Comparison of ENCODE assay signal across 28 cellular contexts in the genomic region with DNA sequence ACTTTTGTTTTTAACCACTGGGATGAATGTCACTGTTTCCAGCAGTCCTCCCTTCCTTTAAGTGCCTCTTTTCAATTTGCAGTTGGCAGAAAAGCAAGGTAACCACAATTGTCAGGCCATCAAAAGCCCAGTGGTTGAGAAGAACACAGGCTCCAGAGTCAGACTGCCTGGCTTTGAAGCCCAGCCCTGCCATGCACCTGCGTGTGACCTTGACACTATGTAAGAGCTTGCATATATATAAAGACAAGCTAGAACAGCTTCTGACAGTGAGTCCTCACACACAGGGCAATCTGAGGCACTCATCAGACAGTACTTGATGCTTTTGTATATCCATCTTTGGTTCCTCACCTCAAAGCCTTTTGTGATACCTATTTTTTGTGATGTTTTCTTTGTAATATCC. TPM values are rescaled to one million over a fixed set of nuclear protein-coding genes. Genes with fewer than 3 reads are reported as not detected.
A peak's percentile ranks its signal among the peaks of the same experiment; 100 is the strongest.
DNase-seq lines count a peak whose midpoint lies in the region; ATAC-seq and TF ChIP-seq lines count a peak whose summit lies in the region.
"Had no signal": no experiment of that assay in that cellular context is flagged by ENCODE, and none has a peak within 500 bp of the region (broad histone marks: within the 10 kb centered on the region; RNA-seq: fewer than 3 reads in every experiment).

No MANE protein-coding gene starts in this region.

- no peak overlapping the region for H2BK120ac ChIP-seq in IMR-90 (ENCODE audit: low read depth, low read length)

- no peak overlapping the region for H3K18ac ChIP-seq in IMR-90 (ENCODE audit: low read depth, low read length)

- no peak overlapping the region for H3K56ac ChIP-seq in IMR-90 (ENCODE audit: extremely low read depth, insufficient read depth, low read length)

- CTCF ChIA-PET in IMR-90 (lab: Yijun Ruan, JAX), result interaction anchor here (1.5 kb wide), 1 partner anchor 11 kb away, joined by 5 read pairs; the partner anchor contains the start of gene CCBE1

- H3K9me3 ChIP-seq in IMR-90 (ENCODE audit: control insufficient read depth, insufficient read depth, low read length), result no peaks in the 10 kb centered on the region
- H3K9me3 ChIP-seq: Caco-2, MG63, Peyer's patch had no signal

- WGBS in IMR-90 (ENCODE audit: extremely low coverage in 2 of 2, insufficient read length in 1 of 2), 2 experiments, result no CpG with 5 or more reads among the region's 1 CpG

- peaks cover 51 to 75% of the 10 kb centered on the region in 2 experiments; a peak in 3 of 4 replicates for H3K79me1 ChIP-seq in IMR-90 (ENCODE audit: low read depth in 1 of 2, low read length in 2 of 2)

- H3K23ac ChIP-seq in IMR-90 (ENCODE audit: low read depth, low read length), result peak overlapping the region; percentile 56; the same call in 1 of the 2 replicates

- H3K27me3 ChIP-seq in IMR-90 (ENCODE audit: control insufficient read depth, insufficient read depth, low read length), result no peaks in the 10 kb centered on the region
- H3K27me3 ChIP-seq in KMS-11 (ENCODE audit: insufficient read depth, low read depth), result no peaks in the 10 kb centered on the region
- H3K27me3 ChIP-seq in rectal smooth muscle tissue (ENCODE audit: control insufficient read depth, insufficient read depth, low read length), result no peaks in the 10 kb centered on the region
- H3K27me3 ChIP-seq: MG63, Peyer's patch had no signal

- H2BK15ac ChIP-seq in IMR-90 (ENCODE audit: low read depth, low read length), result no peak overlapping the region

- peaks cover 17% of the 10 kb centered on the region for H3K9me1 ChIP-seq in IMR-90 (ENCODE audit: insufficient read depth, low read length)

- dilution Hi-C loops in IMR-90 (cut with HindIII; ENCODE audit: low sequenced_read_pairs, unreplicated experiment), result no loop called here

- no peak overlapping the region for H3K4me2 ChIP-seq in IMR-90 (ENCODE audit: low read depth, low read length)
- H3K4me2 ChIP-seq in KMS-11, result peak overlapping the region; percentile 2; the same call in 1 of the 2 replicates

- H3K79me2 ChIP-seq in KMS-11 (ENCODE audit: insufficient read depth, low read depth), result no peaks in the 10 kb centered on the region

- H4K91ac ChIP-seq in IMR-90 (ENCODE audit: insufficient read depth, low read depth, low read length), result no peak overlapping the region

- H2AK9ac ChIP-seq in IMR-90 (replicated peaks; ENCODE audit: low read depth, low read length, poor library complexity), result no peak overlapping the region

- H3K4me3 ChIP-seq in IMR-90 (ENCODE audit: insufficient read depth, low read depth, low read length) (no peak overlapping the region), KMS-11 (IDR thresholded peaks at IDR 0.05; ENCODE audit: insufficient read depth, low read depth, low read length) (no peak overlapping the region), rectal smooth muscle tissue (ENCODE audit: low read length) (no peak overlapping the region)
- H3K4me3 ChIP-seq: MG63, Peyer's patch, SK-N-MC had no signal

- no peak for DNase-seq in IMR-90
- DNase-seq in RPMI8226, result peak; percentile 26
- no peak for DNase-seq in H4 (ENCODE audit: low spot score)
- no peak for DNase-seq in DMS153 treated with DMSO at 0.1 percent for 48 hours (lab: John Stamatoyannopoulos, UW; ENCODE audit: unreplicated experiment)
- DNase-seq in NK-92 treated with Interleukin-12 subunit alpha and Interleukin-12 subunit beta, amount 100 ng/mL, for 24 hours (lab: John Stamatoyannopoulos, UW), result no peak
- DNase-seq: C1 segment of cervical spinal cord; Caco-2; CD4-positive, alpha-beta memory T cell; DMS79; GF-D8; H7; KBM-7; MG63; NCI-H1105 treated with DMSO at 0.1 percent for 48 hours; NCI-H146; NCI-H1930; NCI-H2171; NCI-H226; NCI-H524 treated with DMSO at 0.1 percent for 48 hours; NCI-H774; OCI-M1; Peyer's patch; SIG-M5 had no signal

- no TSS peak for BruUV-seq in IMR-90 (replicated peaks; lab: Mats Ljungman, UMichigan)

- no peak overlapping the region for H3K4ac ChIP-seq in IMR-90 (ENCODE audit: low read depth, low read length)

- TF ChIP-seq CTCF in IMR-90 (conservative IDR thresholded peaks at IDR 0.05; ENCODE audit: low read depth, low read length) (no peak), KMS-11 (conservative IDR thresholded peaks at IDR 0.05; ENCODE audit: low read depth, low read length) (no peak)

- H3K27ac ChIP-seq in IMR-90 (ENCODE audit: insufficient read depth, low read length) (no peak overlapping the region), KMS-11 (no peak overlapping the region; the same call in 1 of the 2 replicates), rectal smooth muscle tissue (ENCODE audit: low read depth, low read length) (peak overlapping the region; percentile 86)
- H3K27ac ChIP-seq: SK-N-MC had no signal

- TF ChIP-seq RAD21 in IMR-90 (IDR thresholded peaks at IDR 0.05; ENCODE audit: low read length), result no peak

- no peak overlapping the region for H2AK5ac ChIP-seq in IMR-90 (ENCODE audit: low read depth, low read length)

- intact Hi-C loops in IMR-90 (cut with micrococcal nuclease), result no loop called here

- POLR2A ChIA-PET in IMR-90 (lab: Charles Lee; ENCODE audit: unreplicated experiment), result no interaction called here

- H3K14ac ChIP-seq in IMR-90 (replicated peaks; ENCODE audit: low read depth, low read length), result 0 out of 2 replicates have a peak overlapping the region, but pooled peaks have one; percentile 29

- H3K36me3 ChIP-seq in IMR-90 (ENCODE audit: control insufficient read depth, insufficient read depth, low read length) (no peaks in the 10 kb centered on the region), KMS-11 (ENCODE audit: insufficient read depth) (no peaks in the 10 kb centered on the region), rectal smooth muscle tissue (ENCODE audit: control insufficient read depth, insufficient read depth, low read length) (no peaks in the 10 kb centered on the region)
- H3K36me3 ChIP-seq: Peyer's patch had no signal

- peaks cover 11% of the 10 kb centered on the region; the same call in 1 of the 2 replicates for H4K20me1 ChIP-seq in IMR-90 (ENCODE audit: insufficient read depth, low read length)
- H4K20me1 ChIP-seq in KMS-11 (ENCODE audit: insufficient read depth), result no peaks in the 10 kb centered on the region

- in situ Hi-C loops in IMR-90 (cut with MboI; ENCODE audit: low sequenced_read_pairs), result no loop called here

- H3K4me1 ChIP-seq in IMR-90 (ENCODE audit: control insufficient read depth, insufficient read depth, low read length) (peaks cover 31% of the 10 kb centered on the region), KMS-11 (ENCODE audit: low read depth, poor library complexity, severe bottlenecking) (peaks cover 45% of the 10 kb centered on the region), rectal smooth muscle tissue (ENCODE audit: control insufficient read depth, insufficient read depth, low read length) (peaks cover 35% of the 10 kb centered on the region)
- H3K4me1 ChIP-seq: Caco-2, Peyer's patch had no signal

- ATAC-seq in IMR-90 (ENCODE audit: low read depth), result no peak
- ATAC-seq: HepG2 had no signal

- no peak overlapping the region for H4K5ac ChIP-seq in IMR-90 (ENCODE audit: low read depth, low read length)

- no peak for TF ChIP-seq POLR2A in IMR-90 (IDR thresholded peaks at IDR 0.05; ENCODE audit: low read depth, low read length)

- H4K8ac ChIP-seq in IMR-90 (ENCODE audit: low read depth in 2 of 2, low read length in 2 of 2), result no peak overlapping the region

- no peak overlapping the region for H3K9ac ChIP-seq in IMR-90 (ENCODE audit: low read depth, low read length)
- H3K9ac ChIP-seq in KMS-11, result no peak overlapping the region
- H3K9ac ChIP-seq in rectal smooth muscle tissue (ENCODE audit: low read length), result no peak overlapping the region

- H2BK20ac ChIP-seq in IMR-90 (ENCODE audit: low read depth, low read length), result no peak overlapping the region; the same call in 1 of the 2 replicates

- H2AFZ ChIP-seq in IMR-90 (replicated peaks; ENCODE audit: low read length, poor library complexity), result no peak overlapping the region
- H2AFZ ChIP-seq in KMS-11 (ENCODE audit: low read depth), result no peak overlapping the region

- no peak overlapping the region for H2BK5ac ChIP-seq in IMR-90 (ENCODE audit: low read depth, low read length, poor library complexity, severe bottlenecking)

TF ChIP-seq in IMR-90, 13 proteins besides CTCF, POLR2A, EP300 and RAD21 (continues in another document):
- no peak for TF ChIP-seq RCOR1 (IDR thresholded peaks at IDR 0.05; ENCODE audit: insufficient replicate concordance, low read length)
- TF ChIP-seq BHLHE40 (IDR thresholded peaks at IDR 0.05; ENCODE audit: low read depth, low read length), result no peak
- no peak for TF ChIP-seq SMC3 (IDR thresholded peaks at IDR 0.05; ENCODE audit: low read depth, low read length)
- TF ChIP-seq MAZ (IDR thresholded peaks at IDR 0.05; ENCODE audit: borderline replicate concordance, low read depth, low read length), result no peak
- TF ChIP-seq, protein P1, sequence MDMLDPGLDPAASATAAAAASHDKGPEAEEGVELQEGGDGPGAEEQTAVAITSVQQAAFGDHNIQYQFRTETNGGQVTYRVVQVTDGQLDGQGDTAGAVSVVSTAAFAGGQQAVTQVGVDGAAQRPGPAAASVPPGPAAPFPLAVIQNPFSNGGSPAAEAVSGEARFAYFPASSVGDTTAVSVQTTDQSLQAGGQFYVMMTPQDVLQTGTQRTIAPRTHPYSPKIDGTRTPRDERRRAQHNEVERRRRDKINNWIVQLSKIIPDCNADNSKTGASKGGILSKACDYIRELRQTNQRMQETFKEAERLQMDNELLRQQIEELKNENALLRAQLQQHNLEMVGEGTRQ (IDR thresholded peaks at IDR 0.05; ENCODE audit: low read depth, low read length), result no peak
- no peak for TF ChIP-seq MXI1 (IDR thresholded peaks at IDR 0.05; ENCODE audit: borderline replicate concordance, low read depth, low read length)
- no peak for TF ChIP-seq CEBPB (IDR thresholded peaks at IDR 0.05; ENCODE audit: low read depth, low read length)
- TF ChIP-seq, protein P2, sequence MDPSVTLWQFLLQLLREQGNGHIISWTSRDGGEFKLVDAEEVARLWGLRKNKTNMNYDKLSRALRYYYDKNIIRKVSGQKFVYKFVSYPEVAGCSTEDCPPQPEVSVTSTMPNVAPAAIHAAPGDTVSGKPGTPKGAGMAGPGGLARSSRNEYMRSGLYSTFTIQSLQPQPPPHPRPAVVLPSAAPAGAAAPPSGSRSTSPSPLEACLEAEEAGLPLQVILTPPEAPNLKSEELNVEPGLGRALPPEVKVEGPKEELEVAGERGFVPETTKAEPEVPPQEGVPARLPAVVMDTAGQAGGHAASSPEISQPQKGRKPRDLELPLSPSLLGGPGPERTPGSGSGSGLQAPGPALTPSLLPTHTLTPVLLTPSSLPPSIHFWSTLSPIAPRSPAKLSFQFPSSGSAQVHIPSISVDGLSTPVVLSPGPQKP (IDR thresholded peaks at IDR 0.05; ENCODE audit: borderline replicate concordance, low read depth, low read length), result no peak
- no peak for TF ChIP-seq NFE2L2 (IDR thresholded peaks at IDR 0.05; ENCODE audit: low read depth, low read length)
- no peak for TF ChIP-seq FOS (IDR thresholded peaks at IDR 0.05; ENCODE audit: low read depth, low read length)
- no peak for TF ChIP-seq RFX5 (IDR thresholded peaks at IDR 0.05; ENCODE audit: low read depth, low read length)

RNA-seq across cellular contexts. Expression of gene CCBE1, which starts 11.0 kb away (rescaled TPM):
- 93.9 and 148 TPM in 2 replicates for total RNA-seq in IMR-90 (2012; rRNA removed)
- polyA plus RNA-seq in IMR-90 (2012; rRNA removed), result 64.8 and 65.1 TPM in 2 replicates
- 37.7 and 114 TPM in 2 replicates for polyA plus RNA-seq in IMR-90 (2012; cell fraction: cytosol; rRNA removed)
- 22.9 and 25.9 TPM in 2 replicates for polyA plus RNA-seq in IMR-90 (2012; cell fraction: nucleus; rRNA removed; ENCODE audit: low replicate concordance)
- total RNA-seq in H4 (2014; rRNA removed; shearing (Covaris generic)), result not detected in 2 replicates
- total RNA-seq: A673; CD4-positive, alpha-beta memory T cell; HepG2 had no signal
- polyA plus RNA-seq: CD4-positive, alpha-beta memory T cell; HepG2 had no signal

Comparison
In these comparisons a context has a peak if more than half of its experiments do, and no peak if none do; other contexts are left out.
1. RNA of gene CCBE1, which starts 11.0 kb away (total RNA-seq): 93.9 to 148 TPM in IMR-90; not detected in H4; every median in the first group is over 10 times any median in the second.